Comparison of ENCODE assay signal across 1 cellular context in the genomic region with DNA sequence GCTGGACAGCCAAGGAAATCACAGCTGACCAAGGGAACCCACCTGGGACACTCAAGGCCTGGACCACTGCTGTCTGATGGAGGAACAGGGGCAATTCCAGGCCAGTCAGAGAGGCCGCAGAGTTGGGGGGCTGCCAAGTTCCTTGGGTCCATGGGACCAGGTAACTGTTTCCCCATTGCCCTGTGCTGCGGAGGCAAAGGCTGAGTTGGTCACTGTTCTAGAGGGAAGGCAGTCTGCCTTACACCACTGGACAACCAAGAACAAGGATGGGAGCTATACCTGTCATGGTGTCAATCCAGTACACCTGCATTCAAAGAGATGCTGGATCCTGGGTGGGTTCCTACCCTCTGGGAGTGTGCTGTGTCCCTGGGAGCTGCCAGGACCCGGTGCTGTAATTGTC.
TF ChIP-seq lines count a peak whose summit lies in the region.

No MANE protein-coding gene starts in this region.

TF ChIP-seq in GM12878, 131 proteins besides CTCF, POLR2A, EP300 and RAD21:
- TF ChIP-seq ZNF24 (IDR thresholded peaks at IDR 0.05) (no peak), MEF2B (IDR thresholded peaks at IDR 0.05; ENCODE audit: partially characterized antibody, poor library complexity, severe bottlenecking) (no peak), KAT2A (conservative IDR thresholded peaks at IDR 0.05; ENCODE audit: control insufficient read depth, low read depth, low read length) (no peak), LARP7 (IDR thresholded peaks at IDR 0.05) (no peak), CBX3 (IDR thresholded peaks at IDR 0.05; ENCODE audit: borderline replicate concordance, low read depth) (no peak), HDGF (IDR thresholded peaks at IDR 0.05) (no peak), PML (IDR thresholded peaks at IDR 0.05; ENCODE audit: low read length) (no peak), GABPA (IDR thresholded peaks at IDR 0.05; ENCODE audit: low read depth) (no peak), NR2F1 (conservative IDR thresholded peaks at IDR 0.05) (no peak), EGR1 (IDR thresholded peaks at IDR 0.05; ENCODE audit: borderline replicate concordance in 1 of 2, low read depth in 2 of 2, low read length in 2 of 2) (no peak), ESRRA (IDR thresholded peaks at IDR 0.05; ENCODE audit: low read length) (no peak), PAX5 (IDR thresholded peaks at IDR 0.05; ENCODE audit: borderline replicate concordance, low read depth, low read length) (no peak), JUND (IDR thresholded peaks at IDR 0.05; ENCODE audit: low read depth, low read length) (no peak), POLR2AphosphoS5 (IDR thresholded peaks at IDR 0.05; ENCODE audit: low read length) (no peak), GATAD2B (conservative IDR thresholded peaks at IDR 0.05; ENCODE audit: low read depth) (no peak)
- TF ChIP-seq, protein P1, sequence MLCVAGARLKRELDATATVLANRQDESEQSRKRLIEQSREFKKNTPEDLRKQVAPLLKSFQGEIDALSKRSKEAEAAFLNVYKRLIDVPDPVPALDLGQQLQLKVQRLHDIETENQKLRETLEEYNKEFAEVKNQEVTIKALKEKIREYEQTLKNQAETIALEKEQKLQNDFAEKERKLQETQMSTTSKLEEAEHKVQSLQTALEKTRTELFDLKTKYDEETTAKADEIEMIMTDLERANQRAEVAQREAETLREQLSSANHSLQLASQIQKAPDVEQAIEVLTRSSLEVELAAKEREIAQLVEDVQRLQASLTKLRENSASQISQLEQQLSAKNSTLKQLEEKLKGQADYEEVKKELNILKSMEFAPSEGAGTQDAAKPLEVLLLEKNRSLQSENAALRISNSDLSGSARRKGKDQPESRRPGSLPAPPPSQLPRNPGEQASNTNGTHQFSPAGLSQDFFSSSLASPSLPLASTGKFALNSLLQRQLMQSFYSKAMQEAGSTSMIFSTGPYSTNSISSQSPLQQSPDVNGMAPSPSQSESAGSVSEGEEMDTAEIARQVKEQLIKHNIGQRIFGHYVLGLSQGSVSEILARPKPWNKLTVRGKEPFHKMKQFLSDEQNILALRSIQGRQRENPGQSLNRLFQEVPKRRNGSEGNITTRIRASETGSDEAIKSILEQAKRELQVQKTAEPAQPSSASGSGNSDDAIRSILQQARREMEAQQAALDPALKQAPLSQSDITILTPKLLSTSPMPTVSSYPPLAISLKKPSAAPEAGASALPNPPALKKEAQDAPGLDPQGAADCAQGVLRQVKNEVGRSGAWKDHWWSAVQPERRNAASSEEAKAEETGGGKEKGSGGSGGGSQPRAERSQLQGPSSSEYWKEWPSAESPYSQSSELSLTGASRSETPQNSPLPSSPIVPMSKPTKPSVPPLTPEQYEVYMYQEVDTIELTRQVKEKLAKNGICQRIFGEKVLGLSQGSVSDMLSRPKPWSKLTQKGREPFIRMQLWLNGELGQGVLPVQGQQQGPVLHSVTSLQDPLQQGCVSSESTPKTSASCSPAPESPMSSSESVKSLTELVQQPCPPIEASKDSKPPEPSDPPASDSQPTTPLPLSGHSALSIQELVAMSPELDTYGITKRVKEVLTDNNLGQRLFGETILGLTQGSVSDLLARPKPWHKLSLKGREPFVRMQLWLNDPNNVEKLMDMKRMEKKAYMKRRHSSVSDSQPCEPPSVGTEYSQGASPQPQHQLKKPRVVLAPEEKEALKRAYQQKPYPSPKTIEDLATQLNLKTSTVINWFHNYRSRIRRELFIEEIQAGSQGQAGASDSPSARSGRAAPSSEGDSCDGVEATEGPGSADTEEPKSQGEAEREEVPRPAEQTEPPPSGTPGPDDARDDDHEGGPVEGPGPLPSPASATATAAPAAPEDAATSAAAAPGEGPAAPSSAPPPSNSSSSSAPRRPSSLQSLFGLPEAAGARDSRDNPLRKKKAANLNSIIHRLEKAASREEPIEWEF (IDR thresholded peaks at IDR 0.05; ENCODE audit: insufficient replicate concordance, low read depth, low read length), result no peak
- TF ChIP-seq, protein P2, sequence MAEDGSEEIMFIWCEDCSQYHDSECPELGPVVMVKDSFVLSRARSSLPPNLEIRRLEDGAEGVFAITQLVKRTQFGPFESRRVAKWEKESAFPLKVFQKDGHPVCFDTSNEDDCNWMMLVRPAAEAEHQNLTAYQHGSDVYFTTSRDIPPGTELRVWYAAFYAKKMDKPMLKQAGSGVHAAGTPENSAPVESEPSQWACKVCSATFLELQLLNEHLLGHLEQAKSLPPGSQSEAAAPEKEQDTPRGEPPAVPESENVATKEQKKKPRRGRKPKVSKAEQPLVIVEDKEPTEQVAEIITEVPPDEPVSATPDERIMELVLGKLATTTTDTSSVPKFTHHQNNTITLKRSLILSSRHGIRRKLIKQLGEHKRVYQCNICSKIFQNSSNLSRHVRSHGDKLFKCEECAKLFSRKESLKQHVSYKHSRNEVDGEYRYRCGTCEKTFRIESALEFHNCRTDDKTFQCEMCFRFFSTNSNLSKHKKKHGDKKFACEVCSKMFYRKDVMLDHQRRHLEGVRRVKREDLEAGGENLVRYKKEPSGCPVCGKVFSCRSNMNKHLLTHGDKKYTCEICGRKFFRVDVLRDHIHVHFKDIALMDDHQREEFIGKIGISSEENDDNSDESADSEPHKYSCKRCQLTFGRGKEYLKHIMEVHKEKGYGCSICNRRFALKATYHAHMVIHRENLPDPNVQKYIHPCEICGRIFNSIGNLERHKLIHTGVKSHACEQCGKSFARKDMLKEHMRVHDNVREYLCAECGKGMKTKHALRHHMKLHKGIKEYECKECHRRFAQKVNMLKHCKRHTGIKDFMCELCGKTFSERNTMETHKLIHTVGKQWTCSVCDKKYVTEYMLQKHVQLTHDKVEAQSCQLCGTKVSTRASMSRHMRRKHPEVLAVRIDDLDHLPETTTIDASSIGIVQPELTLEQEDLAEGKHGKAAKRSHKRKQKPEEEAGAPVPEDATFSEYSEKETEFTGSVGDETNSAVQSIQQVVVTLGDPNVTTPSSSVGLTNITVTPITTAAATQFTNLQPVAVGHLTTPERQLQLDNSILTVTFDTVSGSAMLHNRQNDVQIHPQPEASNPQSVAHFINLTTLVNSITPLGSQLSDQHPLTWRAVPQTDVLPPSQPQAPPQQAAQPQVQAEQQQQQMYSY (CRISPR knock-in tag; IDR thresholded peaks at IDR 0.05), result no peak
- TF ChIP-seq, protein P3, sequence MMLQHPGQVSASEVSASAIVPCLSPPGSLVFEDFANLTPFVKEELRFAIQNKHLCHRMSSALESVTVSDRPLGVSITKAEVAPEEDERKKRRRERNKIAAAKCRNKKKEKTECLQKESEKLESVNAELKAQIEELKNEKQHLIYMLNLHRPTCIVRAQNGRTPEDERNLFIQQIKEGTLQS (IDR thresholded peaks at IDR 0.05; ENCODE audit: borderline replicate concordance, extremely low read depth, low read depth, low read length), result no peak
- TF ChIP-seq, protein P4, sequence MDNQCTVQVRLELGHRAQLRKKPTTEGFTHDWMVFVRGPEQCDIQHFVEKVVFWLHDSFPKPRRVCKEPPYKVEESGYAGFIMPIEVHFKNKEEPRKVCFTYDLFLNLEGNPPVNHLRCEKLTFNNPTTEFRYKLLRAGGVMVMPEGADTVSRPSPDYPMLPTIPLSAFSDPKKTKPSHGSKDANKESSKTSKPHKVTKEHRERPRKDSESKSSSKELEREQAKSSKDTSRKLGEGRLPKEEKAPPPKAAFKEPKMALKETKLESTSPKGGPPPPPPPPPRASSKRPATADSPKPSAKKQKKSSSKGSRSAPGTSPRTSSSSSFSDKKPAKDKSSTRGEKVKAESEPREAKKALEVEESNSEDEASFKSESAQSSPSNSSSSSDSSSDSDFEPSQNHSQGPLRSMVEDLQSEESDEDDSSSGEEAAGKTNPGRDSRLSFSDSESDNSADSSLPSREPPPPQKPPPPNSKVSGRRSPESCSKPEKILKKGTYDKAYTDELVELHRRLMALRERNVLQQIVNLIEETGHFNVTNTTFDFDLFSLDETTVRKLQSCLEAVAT (IDR thresholded peaks at IDR 0.05), result no peak
